Comparison of ENCODE assay signal across 1 cellular context in the genomic region with DNA sequence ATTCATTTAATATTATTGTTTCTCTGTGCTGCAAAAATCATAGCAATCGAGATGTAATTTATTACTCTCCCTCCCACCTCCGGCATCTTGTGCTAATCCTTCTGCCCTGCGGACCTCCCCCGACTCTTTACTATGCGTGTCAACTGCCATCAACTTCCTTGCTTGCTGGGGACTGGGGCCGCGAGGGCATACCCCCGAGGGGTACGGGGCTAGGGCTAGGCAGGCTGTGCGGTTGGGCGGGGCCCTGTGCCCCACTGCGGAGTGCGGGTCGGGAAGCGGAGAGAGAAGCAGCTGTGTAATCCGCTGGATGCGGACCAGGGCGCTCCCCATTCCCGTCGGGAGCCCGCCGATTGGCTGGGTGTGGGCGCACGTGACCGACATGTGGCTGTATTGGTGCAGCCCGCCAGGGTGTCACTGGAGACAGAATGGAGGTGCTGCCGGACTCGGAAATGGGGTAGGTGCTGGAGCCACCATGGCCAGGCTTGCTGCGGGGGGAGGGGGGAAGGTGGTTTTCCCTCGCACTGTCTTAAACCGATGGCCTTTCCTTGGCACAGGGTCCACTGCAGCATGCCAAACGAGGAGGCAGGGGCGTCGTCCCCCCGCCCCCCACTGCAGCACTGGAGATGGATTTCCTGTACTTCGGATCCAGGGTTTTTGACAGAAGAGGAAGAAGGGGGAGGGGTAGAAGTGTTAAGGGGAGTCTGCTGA.
TF ChIP-seq lines count a peak whose summit lies in the region.

TSS of gene APC (plus strand) at position 414 of the 708 bp plus-strand sequence. CDS start 17,006 bp downstream, outside the sequence.

TF ChIP-seq in K562, 482 proteins besides CTCF, POLR2A, EP300 and RAD21 (continued from another document and continues in another):
- TF ChIP-seq, protein P1, sequence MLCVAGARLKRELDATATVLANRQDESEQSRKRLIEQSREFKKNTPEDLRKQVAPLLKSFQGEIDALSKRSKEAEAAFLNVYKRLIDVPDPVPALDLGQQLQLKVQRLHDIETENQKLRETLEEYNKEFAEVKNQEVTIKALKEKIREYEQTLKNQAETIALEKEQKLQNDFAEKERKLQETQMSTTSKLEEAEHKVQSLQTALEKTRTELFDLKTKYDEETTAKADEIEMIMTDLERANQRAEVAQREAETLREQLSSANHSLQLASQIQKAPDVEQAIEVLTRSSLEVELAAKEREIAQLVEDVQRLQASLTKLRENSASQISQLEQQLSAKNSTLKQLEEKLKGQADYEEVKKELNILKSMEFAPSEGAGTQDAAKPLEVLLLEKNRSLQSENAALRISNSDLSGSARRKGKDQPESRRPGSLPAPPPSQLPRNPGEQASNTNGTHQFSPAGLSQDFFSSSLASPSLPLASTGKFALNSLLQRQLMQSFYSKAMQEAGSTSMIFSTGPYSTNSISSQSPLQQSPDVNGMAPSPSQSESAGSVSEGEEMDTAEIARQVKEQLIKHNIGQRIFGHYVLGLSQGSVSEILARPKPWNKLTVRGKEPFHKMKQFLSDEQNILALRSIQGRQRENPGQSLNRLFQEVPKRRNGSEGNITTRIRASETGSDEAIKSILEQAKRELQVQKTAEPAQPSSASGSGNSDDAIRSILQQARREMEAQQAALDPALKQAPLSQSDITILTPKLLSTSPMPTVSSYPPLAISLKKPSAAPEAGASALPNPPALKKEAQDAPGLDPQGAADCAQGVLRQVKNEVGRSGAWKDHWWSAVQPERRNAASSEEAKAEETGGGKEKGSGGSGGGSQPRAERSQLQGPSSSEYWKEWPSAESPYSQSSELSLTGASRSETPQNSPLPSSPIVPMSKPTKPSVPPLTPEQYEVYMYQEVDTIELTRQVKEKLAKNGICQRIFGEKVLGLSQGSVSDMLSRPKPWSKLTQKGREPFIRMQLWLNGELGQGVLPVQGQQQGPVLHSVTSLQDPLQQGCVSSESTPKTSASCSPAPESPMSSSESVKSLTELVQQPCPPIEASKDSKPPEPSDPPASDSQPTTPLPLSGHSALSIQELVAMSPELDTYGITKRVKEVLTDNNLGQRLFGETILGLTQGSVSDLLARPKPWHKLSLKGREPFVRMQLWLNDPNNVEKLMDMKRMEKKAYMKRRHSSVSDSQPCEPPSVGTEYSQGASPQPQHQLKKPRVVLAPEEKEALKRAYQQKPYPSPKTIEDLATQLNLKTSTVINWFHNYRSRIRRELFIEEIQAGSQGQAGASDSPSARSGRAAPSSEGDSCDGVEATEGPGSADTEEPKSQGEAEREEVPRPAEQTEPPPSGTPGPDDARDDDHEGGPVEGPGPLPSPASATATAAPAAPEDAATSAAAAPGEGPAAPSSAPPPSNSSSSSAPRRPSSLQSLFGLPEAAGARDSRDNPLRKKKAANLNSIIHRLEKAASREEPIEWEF (CRISPR knock-in tag; IDR thresholded peaks at IDR 0.05): no peak
- 0 out of 2 replicates have a peak, but pooled peaks have one; percentile 62 for TF ChIP-seq SP1 (CRISPR knock-in tag; IDR thresholded peaks at IDR 0.05)
- no peak for TF ChIP-seq ZNF140 (CRISPR knock-in tag; IDR thresholded peaks at IDR 0.05)
- peak; percentile 44; the same call in 1 of the 2 replicates for TF ChIP-seq NBN (IDR thresholded peaks at IDR 0.05; ENCODE audit: low read depth)
- TF ChIP-seq PKNOX1 (IDR thresholded peaks at IDR 0.05): peak; percentile 72; the same call in 1 of the 2 replicates
- TF ChIP-seq ELF1 (tag; IDR thresholded peaks at IDR 0.05): peak; percentile 42
- TF ChIP-seq, protein P2, sequence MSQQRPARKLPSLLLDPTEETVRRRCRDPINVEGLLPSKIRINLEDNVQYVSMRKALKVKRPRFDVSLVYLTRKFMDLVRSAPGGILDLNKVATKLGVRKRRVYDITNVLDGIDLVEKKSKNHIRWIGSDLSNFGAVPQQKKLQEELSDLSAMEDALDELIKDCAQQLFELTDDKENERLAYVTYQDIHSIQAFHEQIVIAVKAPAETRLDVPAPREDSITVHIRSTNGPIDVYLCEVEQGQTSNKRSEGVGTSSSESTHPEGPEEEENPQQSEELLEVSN (IDR thresholded peaks at IDR 0.05; ENCODE audit: borderline replicate concordance in 1 of 2, extremely low read depth in 1 of 2, insufficient read depth in 1 of 2, insufficient read length in 1 of 2, low read depth in 1 of 2, low read length in 1 of 2, poor library complexity in 1 of 2, severe bottlenecking in 1 of 2): peak; percentile 94 to 95
- peak; percentile 96 for TF ChIP-seq MGA (IDR thresholded peaks at IDR 0.05)
- TF ChIP-seq L3MBTL2 (IDR thresholded peaks at IDR 0.05): peak; percentile 96
- TF ChIP-seq, protein P3, sequence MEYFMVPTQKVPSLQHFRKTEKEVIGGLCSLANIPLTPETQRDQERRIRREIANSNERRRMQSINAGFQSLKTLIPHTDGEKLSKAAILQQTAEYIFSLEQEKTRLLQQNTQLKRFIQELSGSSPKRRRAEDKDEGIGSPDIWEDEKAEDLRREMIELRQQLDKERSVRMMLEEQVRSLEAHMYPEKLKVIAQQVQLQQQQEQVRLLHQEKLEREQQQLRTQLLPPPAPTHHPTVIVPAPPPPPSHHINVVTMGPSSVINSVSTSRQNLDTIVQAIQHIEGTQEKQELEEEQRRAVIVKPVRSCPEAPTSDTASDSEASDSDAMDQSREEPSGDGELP (CRISPR knock-in tag; IDR thresholded peaks at IDR 0.05; ENCODE audit: borderline replicate concordance): peak; percentile 97
- TF ChIP-seq TBP (optimal IDR thresholded peaks at IDR 0.05; ENCODE audit: low read depth, low read length): peak; percentile 83
- TF ChIP-seq, protein P4, sequence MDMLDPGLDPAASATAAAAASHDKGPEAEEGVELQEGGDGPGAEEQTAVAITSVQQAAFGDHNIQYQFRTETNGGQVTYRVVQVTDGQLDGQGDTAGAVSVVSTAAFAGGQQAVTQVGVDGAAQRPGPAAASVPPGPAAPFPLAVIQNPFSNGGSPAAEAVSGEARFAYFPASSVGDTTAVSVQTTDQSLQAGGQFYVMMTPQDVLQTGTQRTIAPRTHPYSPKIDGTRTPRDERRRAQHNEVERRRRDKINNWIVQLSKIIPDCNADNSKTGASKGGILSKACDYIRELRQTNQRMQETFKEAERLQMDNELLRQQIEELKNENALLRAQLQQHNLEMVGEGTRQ (CRISPR knock-in tag; IDR thresholded peaks at IDR 0.05): peak; percentile 98
- TF ChIP-seq EHMT2 (IDR thresholded peaks at IDR 0.05): 0 out of 2 replicates have a peak, but pooled peaks have one; percentile 23
- peak; percentile 46; the same call in 1 of the 2 replicates for TF ChIP-seq JUND (IDR thresholded peaks at IDR 0.05; ENCODE audit: borderline replicate concordance, low read depth, low read length)
- TF ChIP-seq JUND (tag; IDR thresholded peaks at IDR 0.05; ENCODE audit: borderline replicate concordance, low read depth, low read length): peak; percentile 53; the same call in 1 of the 3 replicates
- no peak for TF ChIP-seq ZNF253 (CRISPR knock-in tag; conservative IDR thresholded peaks at IDR 0.05)
- TF ChIP-seq, protein P5, sequence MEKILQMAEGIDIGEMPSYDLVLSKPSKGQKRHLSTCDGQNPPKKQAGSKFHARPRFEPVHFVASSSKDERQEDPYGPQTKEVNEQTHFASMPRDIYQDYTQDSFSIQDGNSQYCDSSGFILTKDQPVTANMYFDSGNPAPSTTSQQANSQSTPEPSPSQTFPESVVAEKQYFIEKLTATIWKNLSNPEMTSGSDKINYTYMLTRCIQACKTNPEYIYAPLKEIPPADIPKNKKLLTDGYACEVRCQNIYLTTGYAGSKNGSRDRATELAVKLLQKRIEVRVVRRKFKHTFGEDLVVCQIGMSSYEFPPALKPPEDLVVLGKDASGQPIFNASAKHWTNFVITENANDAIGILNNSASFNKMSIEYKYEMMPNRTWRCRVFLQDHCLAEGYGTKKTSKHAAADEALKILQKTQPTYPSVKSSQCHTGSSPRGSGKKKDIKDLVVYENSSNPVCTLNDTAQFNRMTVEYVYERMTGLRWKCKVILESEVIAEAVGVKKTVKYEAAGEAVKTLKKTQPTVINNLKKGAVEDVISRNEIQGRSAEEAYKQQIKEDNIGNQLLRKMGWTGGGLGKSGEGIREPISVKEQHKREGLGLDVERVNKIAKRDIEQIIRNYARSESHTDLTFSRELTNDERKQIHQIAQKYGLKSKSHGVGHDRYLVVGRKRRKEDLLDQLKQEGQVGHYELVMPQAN (IDR thresholded peaks at IDR 0.05; ENCODE audit: borderline replicate concordance): peak; percentile 82
- peak; percentile 87 for TF ChIP-seq HNRNPLL (IDR thresholded peaks at IDR 0.05; ENCODE audit: low read depth, low read length, poor library complexity, severe bottlenecking)
- no peak for TF ChIP-seq HMG20B (CRISPR knock-in tag; IDR thresholded peaks at IDR 0.05)
- TF ChIP-seq TRIM28 (IDR thresholded peaks at IDR 0.05): peak; percentile 24; the same call in 1 of the 2 replicates
- TF ChIP-seq RNF2 (IDR thresholded peaks at IDR 0.05): peak; percentile 30; the same call in 1 of the 2 replicates
- peak; percentile 60; the same call in 1 of the 2 replicates for TF ChIP-seq SIN3B (IDR thresholded peaks at IDR 0.05; ENCODE audit: low read depth)
- TF ChIP-seq TGIF2 (CRISPR knock-in tag; IDR thresholded peaks at IDR 0.05): 0 out of 2 replicates have a peak, but pooled peaks have one; percentile 33
- TF ChIP-seq SMARCA4 (IDR thresholded peaks at IDR 0.05): 0 out of 2 replicates have a peak, but pooled peaks have one; percentile 17
- TF ChIP-seq GABPA (tag; conservative IDR thresholded peaks at IDR 0.05; ENCODE audit: low read depth): peak; percentile 27; the same call in 1 of the 2 replicates
- TF ChIP-seq EWSR1 (IDR thresholded peaks at IDR 0.05; ENCODE audit: borderline replicate concordance, low read depth, partially characterized antibody): no peak
- peak in 1 of 2 experiments; percentile 14; a peak in 1 of 4 replicates for TF ChIP-seq TRIM24 (IDR thresholded peaks at IDR 0.05)
- TF ChIP-seq ZNF232 (CRISPR knock-in tag; IDR thresholded peaks at IDR 0.05): peak; percentile 49
- TF ChIP-seq GABPB1 (CRISPR knock-in tag; IDR thresholded peaks at IDR 0.05): peak; percentile 77
